ENCODE assay signal across 15 cellular contexts in the genomic region with DNA sequence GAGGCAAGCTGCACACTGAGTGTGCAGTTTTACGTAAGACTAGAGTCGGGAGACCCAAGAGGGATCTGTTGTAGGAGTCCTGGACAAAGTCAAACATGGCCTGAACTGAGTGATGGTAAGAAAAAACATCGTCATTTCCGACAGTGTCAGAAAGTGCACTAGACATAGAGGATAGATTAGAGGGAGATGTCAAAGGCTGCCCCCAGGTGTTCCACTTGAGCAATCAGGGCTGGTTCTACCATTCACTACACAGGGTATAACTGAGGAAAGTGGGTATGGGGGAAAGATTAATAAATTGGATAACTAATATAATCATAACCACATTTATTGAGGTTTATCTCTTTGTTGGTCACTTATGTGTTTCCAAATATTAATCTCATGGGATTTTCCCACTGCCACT.
"Had no signal": no experiment of that assay in that cellular context is flagged by ENCODE, and none has a peak within 500 bp of the region (broad histone marks: within the 10 kb centered on the region; RNA-seq: fewer than 3 reads in every experiment).

No MANE protein-coding gene starts in this region.

- H3K9me3 ChIP-seq: body of pancreas, transverse colon, uterus had no signal

- H3K27ac Mint-ChIP-seq: activated CD8-positive, alpha-beta T cell treated with anti-CD3 and anti-CD28 coated beads, Interleukin-2, amount 10 ng/mL, durations not matched to agents 7 days and 5 days; activated naive CD4-positive, alpha-beta T cell treated with anti-CD3 and anti-CD28 coated beads for 36 hours; progenitor cell of endocrine pancreas; stimulated activated naive CD8-positive, alpha-beta T cell treated with anti-CD3 and anti-CD28 coated beads, Interleukin-15, Interleukin-2, amounts not matched to agents 100 ng/mL and 50 ng/mL, for 24 hours; T-helper 2 cell treated with Interferon-gamma antibody and Interleukin-4, amounts not matched to agents 5 μg/mL and 100 μg/mL, for 36 hours had no signal

- H3K27me3 Mint-ChIP-seq: stimulated activated naive CD8-positive, alpha-beta T cell treated with anti-CD3 and anti-CD28 coated beads, Interleukin-15, Interleukin-2, amounts not matched to agents 100 ng/mL and 50 ng/mL, for 24 hours had no signal

- H3K4me1 ChIP-seq: body of pancreas, left lung, transverse colon, uterus had no signal

- H3K27ac ChIP-seq: body of pancreas, left lung, transverse colon, uterus had no signal

- H3K36me3 ChIP-seq: left lung, transverse colon, uterus had no signal

- H3K9me3 Mint-ChIP-seq: activated naive CD4-positive, alpha-beta T cell treated with anti-CD3 and anti-CD28 coated beads for 36 hours had no signal

- H3K4me3 ChIP-seq: body of pancreas, left lung, transverse colon, uterus had no signal

- H3K4me3 Mint-ChIP-seq: activated CD8-positive, alpha-beta T cell treated with anti-CD3 and anti-CD28 coated beads, Interleukin-2, amount 10 ng/mL, durations not matched to agents 7 days and 5 days; activated naive CD4-positive, alpha-beta T cell treated with anti-CD3 and anti-CD28 coated beads for 36 hours; activated T-cell treated with anti-CD3 and anti-CD28 coated beads, Interleukin-2, amount 50 U/mL, for 4 hours; neural crest cell; stimulated activated naive CD8-positive, alpha-beta T cell treated with anti-CD3 and anti-CD28 coated beads, Interleukin-15, Interleukin-2, amounts not matched to agents 100 ng/mL and 50 ng/mL, for 24 hours; T-helper 2 cell treated with Interferon-gamma antibody and Interleukin-4, amounts not matched to agents 5 μg/mL and 100 μg/mL, for 36 hours had no signal

- H3K27me3 ChIP-seq: body of pancreas, left lung, transverse colon, uterus had no signal

- ATAC-seq: activated CD8-positive, alpha-beta T cell treated with anti-CD3 and anti-CD28 coated beads, Interleukin-2, amount 10 ng/mL, durations not matched to agents 7 days and 5 days; activated T-cell treated with anti-CD3 and anti-CD28 coated beads, Interleukin-2, amount 50 U/mL, for 4 hours; body of pancreas; left lung had no signal

- DNase-seq: activated CD4-positive, alpha-beta T cell treated with anti-CD3 and anti-CD28 coated beads for 48 hours; activated CD4-positive, CD25-positive, alpha-beta regulatory T cell; activated CD8-positive, alpha-beta T cell treated with anti-CD3 and anti-CD28 coated beads, Interleukin-2, amount 10 ng/mL, durations not matched to agents 7 days and 5 days; activated naive CD4-positive, alpha-beta T cell treated with anti-CD3 and anti-CD28 coated beads for 36 hours; activated T-cell treated with anti-CD3 and anti-CD28 coated beads, Interleukin-2, amount 50 U/mL, for 4 hours; body of pancreas; dermis blood vessel endothelial cell; effector memory CD4-positive, alpha-beta T cell; left lung; transverse colon; uterus had no signal
